In genomic region chr15:80573614-80574013, GRCh38 we compare ENCODE assay signal across 16 cellular contexts.
"Had no signal": no experiment of that assay in that cellular context is flagged by ENCODE, and none has a peak within 500 bp of the region (broad histone marks: within the 10 kb centered on the region; RNA-seq: fewer than 3 reads in every experiment).

No MANE protein-coding gene starts in this region.

- DNase-seq: Karpas-422, KG1, MM.1S, NCI-H1092 treated with DMSO at 0.1 percent for 48 hours, NCI-H1436, NCI-H187 treated with DMSO at 0.1 percent for 48 hours, NCI-H2029 treated with DMSO at 0.1 percent for 48 hours, NCI-H2171 treated with DMSO at 0.1 percent for 48 hours, NCI-H345, NCI-H446 treated with DMSO at 0.1 percent for 48 hours, NCI-H510A treated with DMSO at 0.1 percent for 48 hours, NCI-H526, NCI-H82, RPMI8226, SHP77, SK-N-SH had no signal

- H3K9me3 ChIP-seq: SK-N-SH had no signal

- H3K9ac ChIP-seq: SK-N-SH had no signal

- H3K9me2 ChIP-seq: SK-N-SH had no signal

- H3K4me2 ChIP-seq: SK-N-SH had no signal
